ENCODE assay signal across 24 cellular contexts in genomic region chr1:32946413-32946812, GRCh38. TPM values are rescaled to one million over a fixed set of nuclear protein-coding genes. Genes with fewer than 3 reads are reported as not detected.
"Had no signal": no experiment of that assay in that cellular context is flagged by ENCODE, and none has a peak within 500 bp of the region (broad histone marks: within the 10 kb centered on the region; RNA-seq: fewer than 3 reads in every experiment).

No MANE protein-coding gene starts in this region.

- H3K27ac Mint-ChIP-seq: activated CD4-positive, alpha-beta memory T cell treated with anti-CD3 and anti-CD28 coated beads for 36 hours; memory B cell; neural progenitor cell; stimulated activated naive CD8-positive, alpha-beta T cell treated with anti-CD3 and anti-CD28 coated beads, Interleukin-15, amount 100 ng/mL, for 72 hours; T-helper 2 cell treated with Interferon-gamma antibody and Interleukin-4, amounts not matched to agents 5 μg/mL and 100 μg/mL, for 36 hours; type B pancreatic cell had no signal

- H3K4me1 Mint-ChIP-seq: neural progenitor cell had no signal

- H3K9me3 ChIP-seq: prostate gland, right atrium auricular region, suprapubic skin had no signal

- H3K9ac ChIP-seq: neural progenitor cell had no signal

- H3K4me2 ChIP-seq: neural progenitor cell had no signal

- H3K4me3 ChIP-seq: neural progenitor cell, prostate gland, right atrium auricular region, suprapubic skin had no signal

- H2AFZ ChIP-seq: neural progenitor cell had no signal

- H3K4me3 Mint-ChIP-seq: activated CD4-positive, alpha-beta memory T cell treated with anti-CD3 and anti-CD28 coated beads for 36 hours; memory B cell; neural progenitor cell; stimulated activated naive CD8-positive, alpha-beta T cell treated with anti-CD3 and anti-CD28 coated beads, Interleukin-15, amount 100 ng/mL, for 72 hours; T-helper 2 cell treated with Interferon-gamma antibody and Interleukin-4, amounts not matched to agents 5 μg/mL and 100 μg/mL, for 36 hours; type B pancreatic cell had no signal

- H3K27me3 ChIP-seq: foreskin keratinocyte, neural progenitor cell, right atrium auricular region, suprapubic skin had no signal

- FAIRE-seq: bronchial epithelial cell, TTC549 had no signal

- H3K36me3 ChIP-seq: neural progenitor cell, prostate gland had no signal

- H3K27me3 Mint-ChIP-seq: activated CD4-positive, alpha-beta memory T cell treated with anti-CD3 and anti-CD28 coated beads for 36 hours; memory B cell; stimulated activated naive CD8-positive, alpha-beta T cell treated with anti-CD3 and anti-CD28 coated beads, Interleukin-15, amount 100 ng/mL, for 72 hours; type B pancreatic cell had no signal

- H3K4me1 ChIP-seq: neural progenitor cell, prostate gland had no signal

- H3K27ac ChIP-seq: epithelial cell of prostate, foreskin keratinocyte, neural progenitor cell, prostate gland, right atrium auricular region, suprapubic skin had no signal

- H3K9me3 Mint-ChIP-seq: activated CD4-positive, alpha-beta memory T cell treated with anti-CD3 and anti-CD28 coated beads for 36 hours; memory B cell; neural progenitor cell; stimulated activated naive CD8-positive, alpha-beta T cell treated with anti-CD3 and anti-CD28 coated beads, Interleukin-15, amount 100 ng/mL, for 72 hours; T-helper 2 cell treated with Interferon-gamma antibody and Interleukin-4, amounts not matched to agents 5 μg/mL and 100 μg/mL, for 36 hours; type B pancreatic cell had no signal

- DNase-seq: activated CD4-positive, alpha-beta memory T cell treated with anti-CD3 and anti-CD28 coated beads for 36 hours; activated naive CD4-positive, alpha-beta T cell treated with Interleukin-2 at 50 U/mL for 16 hours; activated T-cell treated with anti-CD3 and anti-CD28 coated beads for 4 hours; anterior cingulate cortex; cerebellar nuclear complex; dermis blood vessel endothelial cell; effector memory CD4-positive, alpha-beta T cell; foreskin keratinocyte; hypothalamus; islet precursor cell; stimulated activated CD4-positive, alpha-beta T cell treated with anti-CD3 and anti-CD28 coated beads, Interleukin-2, amount 100 ng/mL, for 24 hours; stimulated activated naive CD8-positive, alpha-beta T cell treated with anti-CD3 and anti-CD28 coated beads, Interleukin-15, amount 100 ng/mL, for 72 hours; SW 1271 had no signal

- ATAC-seq: foreskin keratinocyte; stimulated activated naive CD8-positive, alpha-beta T cell treated with anti-CD3 and anti-CD28 coated beads, Interleukin-15, amount 100 ng/mL, for 72 hours had no signal

RNA-seq across cellular contexts. Expression of gene TMEM54, which starts 45.2 kb away (rescaled TPM):
- total RNA-seq: mononuclear cell had no signal
